In the genomic region with DNA sequence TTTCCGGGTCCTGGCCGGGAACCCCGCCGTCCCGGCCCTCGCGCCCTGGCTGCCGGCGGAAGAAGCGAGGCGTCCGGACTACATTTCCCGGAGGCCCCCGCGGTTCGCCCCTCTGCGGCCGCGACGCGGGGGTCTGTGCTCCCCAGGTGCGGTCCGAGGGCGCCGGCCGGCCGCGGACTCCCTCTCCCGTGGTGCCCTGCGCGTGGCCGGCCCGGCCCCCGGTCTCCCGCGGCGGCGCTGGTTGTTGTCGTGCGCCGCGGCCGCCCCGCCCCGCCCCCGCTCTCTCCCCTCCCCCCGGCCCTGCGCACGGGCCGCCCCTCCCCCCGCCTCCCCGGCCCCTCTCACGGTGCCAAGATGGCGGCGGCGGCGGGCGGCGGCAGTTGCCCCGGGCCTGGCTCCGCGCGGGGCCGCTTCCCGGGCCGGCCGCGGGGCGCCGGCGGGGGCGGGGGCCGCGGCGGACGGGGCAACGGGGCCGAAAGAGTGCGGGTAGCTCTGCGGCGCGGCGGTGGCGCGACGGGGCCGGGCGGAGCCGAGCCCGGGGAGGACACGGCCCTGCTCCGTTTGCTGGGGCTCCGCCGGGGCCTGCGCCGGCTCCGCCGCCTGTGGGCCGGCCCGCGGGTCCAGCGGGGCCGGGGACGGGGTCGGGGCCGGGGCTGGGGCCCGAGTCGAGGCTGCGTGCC, we compare ENCODE assay signal across 8 cellular contexts. TPM values are rescaled to one million over a fixed set of nuclear protein-coding genes. Genes with fewer than 3 reads are reported as not detected.
DNase-seq lines count a peak whose midpoint lies in the region; ATAC-seq and TF ChIP-seq lines count a peak whose summit lies in the region.

A gene with protein sequence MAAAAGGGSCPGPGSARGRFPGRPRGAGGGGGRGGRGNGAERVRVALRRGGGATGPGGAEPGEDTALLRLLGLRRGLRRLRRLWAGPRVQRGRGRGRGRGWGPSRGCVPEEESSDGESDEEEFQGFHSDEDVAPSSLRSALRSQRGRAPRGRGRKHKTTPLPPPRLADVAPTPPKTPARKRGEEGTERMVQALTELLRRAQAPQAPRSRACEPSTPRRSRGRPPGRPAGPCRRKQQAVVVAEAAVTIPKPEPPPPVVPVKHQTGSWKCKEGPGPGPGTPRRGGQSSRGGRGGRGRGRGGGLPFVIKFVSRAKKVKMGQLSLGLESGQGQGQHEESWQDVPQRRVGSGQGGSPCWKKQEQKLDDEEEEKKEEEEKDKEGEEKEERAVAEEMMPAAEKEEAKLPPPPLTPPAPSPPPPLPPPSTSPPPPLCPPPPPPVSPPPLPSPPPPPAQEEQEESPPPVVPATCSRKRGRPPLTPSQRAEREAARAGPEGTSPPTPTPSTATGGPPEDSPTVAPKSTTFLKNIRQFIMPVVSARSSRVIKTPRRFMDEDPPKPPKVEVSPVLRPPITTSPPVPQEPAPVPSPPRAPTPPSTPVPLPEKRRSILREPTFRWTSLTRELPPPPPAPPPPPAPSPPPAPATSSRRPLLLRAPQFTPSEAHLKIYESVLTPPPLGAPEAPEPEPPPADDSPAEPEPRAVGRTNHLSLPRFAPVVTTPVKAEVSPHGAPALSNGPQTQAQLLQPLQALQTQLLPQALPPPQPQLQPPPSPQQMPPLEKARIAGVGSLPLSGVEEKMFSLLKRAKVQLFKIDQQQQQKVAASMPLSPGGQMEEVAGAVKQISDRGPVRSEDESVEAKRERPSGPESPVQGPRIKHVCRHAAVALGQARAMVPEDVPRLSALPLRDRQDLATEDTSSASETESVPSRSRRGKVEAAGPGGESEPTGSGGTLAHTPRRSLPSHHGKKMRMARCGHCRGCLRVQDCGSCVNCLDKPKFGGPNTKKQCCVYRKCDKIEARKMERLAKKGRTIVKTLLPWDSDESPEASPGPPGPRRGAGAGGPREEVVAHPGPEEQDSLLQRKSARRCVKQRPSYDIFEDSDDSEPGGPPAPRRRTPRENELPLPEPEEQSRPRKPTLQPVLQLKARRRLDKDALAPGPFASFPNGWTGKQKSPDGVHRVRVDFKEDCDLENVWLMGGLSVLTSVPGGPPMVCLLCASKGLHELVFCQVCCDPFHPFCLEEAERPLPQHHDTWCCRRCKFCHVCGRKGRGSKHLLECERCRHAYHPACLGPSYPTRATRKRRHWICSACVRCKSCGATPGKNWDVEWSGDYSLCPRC (N-terminal part only) (plus strand): TSS at position 339 of the 680 bp plus-strand sequence. CDS start 16 bp downstream, at position 355.

- no peaks in the 10 kb centered on the region for H3K27me3 Mint-ChIP-seq in activated CD4-positive, alpha-beta T cell treated with anti-CD3 and anti-CD28 coated beads for 36 hours

- H3K36me3 ChIP-seq in uterus: no peaks in the 10 kb centered on the region

- H3K27ac Mint-ChIP-seq in activated CD4-positive, alpha-beta T cell treated with anti-CD3 and anti-CD28 coated beads for 36 hours: peak within 1 kb of the TSS; percentile 92

- H3K27me3 ChIP-seq in mononuclear cell (ENCODE audit: insufficient read depth, low read length) (no peaks in the 10 kb centered on the region), uterus (no peaks in the 10 kb centered on the region)

- H3K4me3 Mint-ChIP-seq in activated CD4-positive, alpha-beta T cell treated with anti-CD3 and anti-CD28 coated beads for 36 hours: peak within 1 kb of the TSS; percentile 97

- in situ Hi-C loops in endometrial microvascular endothelial cells (cut with HindIII; ENCODE audit: inconsistent ontology term, low pct_unique_long_range_greater_than_20kb, low sequenced_read_pairs): no loop called here

- TF ChIP-seq POLR2A in uterus (IDR thresholded peaks at IDR 0.05): peak; percentile 4 to 35

- H3K27ac ChIP-seq in uterus: peak within 1 kb of the TSS; percentile 90 to 92

- TF ChIP-seq CTCF in uterus (IDR thresholded peaks at IDR 0.05): no peak

- POLR2A ChIA-PET in activated CD4-positive, alpha-beta T cell treated with anti-CD3 and anti-CD28 coated beads for 36 hours (lab: Charles Lee): interaction anchor here (0.6 to 1.5 kb wide), 6 partner anchors 10 to 44 kb away, joined by 3 to 10 read pairs (median 4); a partner anchor contains a TSS

- peaks cover 66% of the 10 kb centered on the region for H3K36me3 Mint-ChIP-seq in activated CD4-positive, alpha-beta T cell treated with anti-CD3 and anti-CD28 coated beads for 36 hours (ENCODE audit: low read depth)

- H3K4me3 ChIP-seq in mononuclear cell (ENCODE audit: low read length) (peak within 1 kb of the TSS; percentile 63), uterus (peak within 1 kb of the TSS; percentile 72 to 85)

- intact Hi-C loops in activated CD4-positive, alpha-beta T cell treated with anti-CD3 and anti-CD28 coated beads for 36 hours (cut with DNase I, micrococcal nuclease): loop anchor here (1.0 to 10.0 kb wide), 21 partner anchors 15 to 397 kb away; a partner anchor contains a TSS
- intact Hi-C loops in uterus (cut with DNase I; ENCODE audit: low total_unique reads): loop anchor here (10.0 kb wide), 1 partner anchor 173 kb away; a partner anchor contains a TSS

- H3K9me3 ChIP-seq in mononuclear cell (ENCODE audit: low read depth, low read length) (no peaks in the 10 kb centered on the region), uterus (no peaks in the 10 kb centered on the region)

- no peak for DNase-seq in activated CD4-positive, alpha-beta T cell treated with anti-CD3 and anti-CD28 coated beads for 36 hours
- no peak for DNase-seq in activated CD4-positive, alpha-beta T cell treated with anti-CD3 and anti-CD28 coated beads for 1 hour
- DNase-seq in SW480 (ENCODE audit: low spot score) (peak; percentile 99), uterus (peak in 1 of 2 donors; percentile 95), activated gamma-delta T cell treated with Interleukin-2 at 50 U/mL for 16 hours (no peak)

- H3K4me1 Mint-ChIP-seq in activated CD4-positive, alpha-beta T cell treated with anti-CD3 and anti-CD28 coated beads for 36 hours: peaks cover 33% of the 10 kb centered on the region

- ATAC-seq in activated CD4-positive, alpha-beta T cell treated with anti-CD3 and anti-CD28 coated beads for 36 hours: peak; percentile 0
- ATAC-seq in HG03469 (IDR thresholded peaks at IDR 0.05; ENCODE audit: unreplicated experiment): peak; percentile 28

- CTCF ChIA-PET in activated CD4-positive, alpha-beta T cell treated with anti-CD3 and anti-CD28 coated beads for 36 hours (lab: Charles Lee): interaction anchor here (0.7 to 1.5 kb wide), 4 partner anchors 16 to 23 kb away, joined by 3 to 8 read pairs (median 4); no protein-coding TSS in a partner anchor

- H3K4me1 ChIP-seq in mononuclear cell (ENCODE audit: insufficient read depth, low read length): peaks cover 53% of the 10 kb centered on the region
- peaks cover 8 to 11% of the 10 kb centered on the region in 2 donors for H3K4me1 ChIP-seq in uterus

- H3K9me3 Mint-ChIP-seq in activated CD4-positive, alpha-beta T cell treated with anti-CD3 and anti-CD28 coated beads for 36 hours (ENCODE audit: low read depth): no peaks in the 10 kb centered on the region

RNA-seq across cellular contexts. Expression of the gene that starts here (rescaled TPM):
- total RNA-seq in activated CD4-positive, alpha-beta T cell treated with anti-CD3 and anti-CD28 coated beads for 36 hours: 10 to 100 TPM; 48.6 to 49.4 TPM
- total RNA-seq in endometrial microvascular endothelial cells (ENCODE audit: inconsistent ontology term) (11.1 TPM), mononuclear cell (10.8 TPM), uterus (10 to 100 TPM in 3 of 4 donors, 1 to 10 TPM in 1; 5.0 to 60.8 (median 16.8) TPM)
